16 cellular contexts compared by ENCODE assay signal in genomic region chr2:217901400-217901799, GRCh38.
DNase-seq lines count a peak whose midpoint lies in the region; ATAC-seq and TF ChIP-seq lines count a peak whose summit lies in the region.
"Had no signal": no experiment of that assay in that cellular context is flagged by ENCODE, and none has a peak within 500 bp of the region (broad histone marks: within the 10 kb centered on the region; RNA-seq: fewer than 3 reads in every experiment).

No MANE protein-coding gene starts in this region.

- TF ChIP-seq CTCF in RWPE1 (conservative IDR thresholded peaks at IDR 0.05; ENCODE audit: low read depth) (no peak), ovary (IDR thresholded peaks at IDR 0.05) (no peak), tibial artery (IDR thresholded peaks at IDR 0.05) (no peak)

- H3K27ac ChIP-seq in RWPE1 (peak overlapping the region; percentile 79), esophagus (ENCODE audit: low read depth in 2 of 2, low read length in 1 of 2) (peak overlapping the region; percentile 73 to 79), ovary (peak overlapping the region; percentile 51 to 97), tibial artery (peak overlapping the region; percentile 95 to 98)
- H3K27ac ChIP-seq: foreskin keratinocyte had no signal

- POLR2A ChIA-PET in RWPE1 (lab: Yijun Ruan, JAX; ENCODE audit: low non-redundant PET), result no interaction called here
- POLR2A ChIA-PET in activated CD4-positive, alpha-beta T cell treated with anti-CD3 and anti-CD28 coated beads for 36 hours (lab: Charles Lee), result no interaction called here

- intact Hi-C loops in ovary (cut with DNase I), result loop anchor here in 2 of 4 donors (5.0 to 10.0 kb wide), 2 partner anchors 73 to 76 kb away; no protein-coding TSS in a partner anchor
- intact Hi-C loops in tibial artery (cut with DNase I; ENCODE audit: low total_unique reads), result no loop called here
- intact Hi-C loops in activated CD4-positive, alpha-beta T cell treated with anti-CD3 and anti-CD28 coated beads for 36 hours (cut with DNase I, micrococcal nuclease), result no loop called here

- CTCF ChIA-PET in RWPE1 (lab: Yijun Ruan, JAX), result interaction anchor here (1.1 to 2.5 kb wide), 2 partner anchors 10 to 116 kb away, joined by 3 to 6 read pairs; no protein-coding TSS in a partner anchor
- CTCF ChIA-PET in activated CD4-positive, alpha-beta T cell treated with anti-CD3 and anti-CD28 coated beads for 36 hours (lab: Charles Lee), result interaction anchor here (0.6 to 0.9 kb wide), 3 partner anchors 14 to 113 kb away, joined by 3 to 4 read pairs (median 3); no protein-coding TSS in a partner anchor

- no peaks in the 10 kb centered on the region for H3K36me3 Mint-ChIP-seq in activated CD4-positive, alpha-beta T cell treated with anti-CD3 and anti-CD28 coated beads for 36 hours (ENCODE audit: low read depth)
- H3K36me3 Mint-ChIP-seq: immature natural killer cell, naive B cell had no signal

- peaks cover 6% of the 10 kb centered on the region for H3K4me1 Mint-ChIP-seq in activated CD4-positive, alpha-beta T cell treated with anti-CD3 and anti-CD28 coated beads for 36 hours

- H3K9me3 Mint-ChIP-seq in activated CD4-positive, alpha-beta T cell treated with anti-CD3 and anti-CD28 coated beads for 36 hours (ENCODE audit: low read depth), result no peaks in the 10 kb centered on the region
- H3K9me3 Mint-ChIP-seq: immature natural killer cell had no signal

- no peak for DNase-seq in RWPE1 (ENCODE audit: low spot score)
- DNase-seq in ovary, result peak in 1 of 5 donors; percentile 33
- DNase-seq in tibial artery, result no peak
- DNase-seq in activated CD4-positive, alpha-beta T cell treated with anti-CD3 and anti-CD28 coated beads for 36 hours, result no peak
- DNase-seq: activated CD4-positive, alpha-beta T cell treated with anti-CD3 and anti-CD28 coated beads, Interleukin-2, amount 50 U/mL, for 48 hours; effector CD4-positive, alpha-beta T cell; foreskin keratinocyte; immature natural killer cell; naive B cell; NCI-H2081; SHP77 treated with DMSO at 0.1 percent for 48 hours; T1000 had no signal

- H3K27me3 ChIP-seq in esophagus (ENCODE audit: control insufficient read depth in 1 of 2, insufficient read depth in 2 of 2, low read length in 2 of 2), result no peaks in the 10 kb centered on the region
- H3K27me3 ChIP-seq in ovary, result no peaks in the 10 kb centered on the region
- H3K27me3 ChIP-seq in tibial artery, result no peaks in the 10 kb centered on the region

- no peak for ATAC-seq in activated CD4-positive, alpha-beta T cell treated with anti-CD3 and anti-CD28 coated beads for 36 hours
- ATAC-seq in GM19395 (IDR thresholded peaks at IDR 0.05; ENCODE audit: unreplicated experiment) (no peak), HG03095 (IDR thresholded peaks at IDR 0.05; ENCODE audit: unreplicated experiment) (no peak)
- ATAC-seq: foreskin keratinocyte, GM12878 had no signal

- H3K4me1 ChIP-seq in esophagus (ENCODE audit: control insufficient read depth in 2 of 2, insufficient read depth in 2 of 2, low read length in 1 of 2) (peaks cover 8 to 54% of the 10 kb centered on the region in 2 donors), ovary (ENCODE audit: insufficient read depth) (peaks cover 63% of the 10 kb centered on the region), tibial artery (peaks cover 11 to 99% (median 92%) of the 10 kb centered on the region in 4 donors)
- H3K4me1 ChIP-seq: foreskin keratinocyte had no signal

- H3K36me3 ChIP-seq in esophagus (ENCODE audit: control insufficient read depth in 2 of 2, insufficient read depth in 2 of 2, low read length in 1 of 2) (peaks cover 0 to 3% of the 10 kb centered on the region in 2 donors), ovary (no peaks in the 10 kb centered on the region), tibial artery (peaks cover 49 to 59% (median 55%) of the 10 kb centered on the region in 3 donors)

- no peak overlapping the region for H3K27ac Mint-ChIP-seq in activated CD4-positive, alpha-beta T cell treated with anti-CD3 and anti-CD28 coated beads for 36 hours
- H3K27ac Mint-ChIP-seq: immature natural killer cell had no signal

- no peak for TF ChIP-seq POLR2A in ovary (IDR thresholded peaks at IDR 0.05)

- H3K4me3 ChIP-seq in esophagus (ENCODE audit: low read depth in 1 of 2, low read length in 2 of 2), result no peak overlapping the region
- H3K4me3 ChIP-seq in ovary, result no peak overlapping the region
- peak overlapping the region; percentile 44 to 53 for H3K4me3 ChIP-seq in tibial artery
- H3K4me3 ChIP-seq: GM12878 had no signal

- no peak overlapping the region for H3K4me3 Mint-ChIP-seq in activated CD4-positive, alpha-beta T cell treated with anti-CD3 and anti-CD28 coated beads for 36 hours
- H3K4me3 Mint-ChIP-seq: immature natural killer cell, naive B cell had no signal

- H3K27me3 Mint-ChIP-seq in activated CD4-positive, alpha-beta T cell treated with anti-CD3 and anti-CD28 coated beads for 36 hours, result peaks cover 15% of the 10 kb centered on the region

- TF ChIP-seq EP300 in ovary (IDR thresholded peaks at IDR 0.05), result no peak

- WGBS in esophagus, 2 donors, result 78 to 83% methylated on average over 4 of the region's 4 CpGs
- WGBS in ovary, 3 donors, result 74 to 84% (median 79%) methylated on average over 4 of the region's 4 CpGs

- H3K9me3 ChIP-seq in esophagus (ENCODE audit: control insufficient read depth in 2 of 2, insufficient read depth in 1 of 2, low read depth in 1 of 2, low read length in 1 of 2) (no peaks in the 10 kb centered on the region), ovary (no peaks in the 10 kb centered on the region), tibial artery (no peaks in the 10 kb centered on the region)

Comparison
In these comparisons a context has a peak if more than half of its experiments do, and no peak if none do; other contexts are left out.
1. H3K4me3 ChIP-seq: peak in tibial artery (2 of 2); none in esophagus (0 of 2) and ovary (single experiment).
2. Peak in every context shown above with its lines, with median percentiles within 50 percentile points of each other: H3K27ac ChIP-seq.